Comparison of ENCODE assay signal across 17 cellular contexts in the genomic region with DNA sequence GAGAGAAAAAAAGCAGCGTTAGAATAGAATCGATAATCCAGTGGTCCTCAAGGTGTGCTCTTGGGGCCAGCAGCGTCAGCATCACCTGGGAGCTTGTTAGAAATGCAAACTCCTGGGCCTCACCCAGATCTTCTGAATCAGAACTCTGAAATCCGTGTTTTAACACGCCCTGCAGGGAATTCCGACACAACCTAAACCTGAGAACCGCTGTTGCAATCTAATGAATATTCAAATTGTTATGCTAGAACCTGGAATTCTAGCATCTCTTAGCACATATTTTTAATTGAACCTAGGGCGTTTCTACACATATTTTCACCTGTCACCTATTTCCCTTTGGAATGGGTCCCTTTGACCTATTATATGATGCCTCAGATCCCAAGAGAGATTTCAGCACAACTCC.
DNase-seq lines count a peak whose midpoint lies in the region; ATAC-seq, FAIRE-seq and TF ChIP-seq lines count a peak whose summit lies in the region.
"Had no signal": no experiment of that assay in that cellular context is flagged by ENCODE, and none has a peak within 500 bp of the region (broad histone marks: within the 10 kb centered on the region; RNA-seq: fewer than 3 reads in every experiment).

No MANE protein-coding gene starts in this region.

- DNase-seq in adrenal gland (no peak), endothelial cell of umbilical vein (ENCODE audit: low read depth, low spot score) (no peak), tibial artery (no peak), DMS79 treated with DMSO at 0.1 percent for 48 hours (lab: John Stamatoyannopoulos, UW) (no peak), NCI-H2107 (lab: John Stamatoyannopoulos, UW) (no peak)
- DNase-seq in activated CD8-positive, alpha-beta T cell treated with anti-CD3 and anti-CD28 coated beads, Interleukin-2, amount 10 ng/mL, durations not matched to agents 7 days and 5 days: no peak
- DNase-seq: activated CD4-positive, CD25-positive, alpha-beta regulatory T cell; activated CD8-positive, alpha-beta memory T cell treated with anti-CD3 and anti-CD28 coated beads, Interleukin-2, amount 10 ng/mL, durations not matched to agents 7 days and 5 days; activated gamma-delta T cell treated with Interleukin-2 at 50 U/mL for 16 hours; effector CD4-positive, alpha-beta T cell; foreskin fibroblast; NCI-H187; NCI-H524 treated with DMSO at 0.1 percent for 48 hours had no signal

- no peaks in the 10 kb centered on the region for H3K36me3 ChIP-seq in adrenal gland (replicated peaks in 1 of 2)
- H3K36me3 ChIP-seq in endothelial cell of umbilical vein (ENCODE audit: control insufficient read depth in 2 of 2, extremely low read depth in 1 of 2, insufficient read depth in 2 of 2, low read length in 2 of 2): no peaks in the 10 kb centered on the region
- H3K36me3 ChIP-seq in muscle layer of duodenum (ENCODE audit: control insufficient read depth in 1 of 2, insufficient read depth in 2 of 2, low read length in 2 of 2): no peaks in the 10 kb centered on the region
- H3K36me3 ChIP-seq in tibial artery: no peaks in the 10 kb centered on the region

- H3K4me1 ChIP-seq in adrenal gland (replicated peaks in 1 of 2) (peaks cover 13 to 34% of the 10 kb centered on the region in 2 donors), endothelial cell of umbilical vein (ENCODE audit: control insufficient read depth, extremely low read depth, insufficient read depth, low read length) (peaks cover 42% of the 10 kb centered on the region), muscle layer of duodenum (ENCODE audit: control insufficient read depth in 1 of 2, insufficient read depth in 2 of 2, low read length in 2 of 2) (peaks cover 0 to 18% of the 10 kb centered on the region in 2 donors), tibial artery (peaks cover 0 to 48% (median 29%) of the 10 kb centered on the region in 4 donors)
- H3K4me1 ChIP-seq: body of pancreas had no signal

- no peaks in the 10 kb centered on the region for H3K9me1 ChIP-seq in endothelial cell of umbilical vein (replicated peaks; ENCODE audit: control insufficient read depth, extremely low read depth, insufficient read depth, low read length)

- no peaks in the 10 kb centered on the region for H3K27me3 ChIP-seq in adrenal gland
- H3K27me3 ChIP-seq in endothelial cell of umbilical vein (ENCODE audit: control insufficient read depth in 2 of 2, insufficient read depth in 2 of 2, low read length in 2 of 2): no peaks in the 10 kb centered on the region
- no peaks in the 10 kb centered on the region for H3K27me3 ChIP-seq in muscle layer of duodenum (ENCODE audit: low read depth, low read length)
- H3K27me3 ChIP-seq in tibial artery: no peaks in the 10 kb centered on the region
- H3K27me3 ChIP-seq: body of pancreas had no signal

- dilution Hi-C loops in endothelial cell of umbilical vein (cut with MboI; ENCODE audit: extremely low pct_ligation_motif_present, low sequenced_read_pairs): no loop called here

- no peaks in the 10 kb centered on the region for H3K9me3 Mint-ChIP-seq in activated CD8-positive, alpha-beta T cell treated with anti-CD3 and anti-CD28 coated beads, Interleukin-2, amount 10 ng/mL, durations not matched to agents 7 days and 5 days (ENCODE audit: insufficient read depth)

- H3K27ac ChIP-seq in adrenal gland (peak overlapping the region in 3 of 5 donors; percentile 61 to 90 (median 84)), endothelial cell of umbilical vein (ENCODE audit: insufficient read depth, low read depth, low read length) (no peak overlapping the region), muscle layer of duodenum (ENCODE audit: low read length) (peak overlapping the region; percentile 91), tibial artery (peak overlapping the region; percentile 75 to 81)

- H3K4me3 Mint-ChIP-seq in activated CD8-positive, alpha-beta T cell treated with anti-CD3 and anti-CD28 coated beads, Interleukin-2, amount 10 ng/mL, durations not matched to agents 7 days and 5 days: no peak overlapping the region
- H3K4me3 Mint-ChIP-seq: activated CD8-positive, alpha-beta memory T cell treated with anti-CD3 and anti-CD28 coated beads, Interleukin-2, amount 10 ng/mL, durations not matched to agents 7 days and 5 days had no signal

- no peaks in the 10 kb centered on the region for H3K27me3 Mint-ChIP-seq in activated CD8-positive, alpha-beta T cell treated with anti-CD3 and anti-CD28 coated beads, Interleukin-2, amount 10 ng/mL, durations not matched to agents 7 days and 5 days (ENCODE audit: low read depth)

- H3K36me3 Mint-ChIP-seq in activated CD8-positive, alpha-beta T cell treated with anti-CD3 and anti-CD28 coated beads, Interleukin-2, amount 10 ng/mL, durations not matched to agents 7 days and 5 days (ENCODE audit: low read depth): no peaks in the 10 kb centered on the region
- H3K36me3 Mint-ChIP-seq: activated CD8-positive, alpha-beta memory T cell treated with anti-CD3 and anti-CD28 coated beads, Interleukin-2, amount 10 ng/mL, durations not matched to agents 7 days and 5 days had no signal

- no peak overlapping the region for H3K4me2 ChIP-seq in endothelial cell of umbilical vein (ENCODE audit: insufficient read depth, low read length)

- intact Hi-C loops in adrenal gland (cut with DNase I): loop anchor here in 1 of 2 donors (10.0 kb wide), 1 partner anchor 203 kb away; the partner anchor contains the start of gene ETS2
- intact Hi-C loops in endothelial cell of umbilical vein (cut with micrococcal nuclease): no loop called here
- intact Hi-C loops in tibial artery (cut with DNase I; ENCODE audit: low total_unique reads): no loop called here

- peaks cover 27% of the 10 kb centered on the region for H3K4me1 Mint-ChIP-seq in activated CD8-positive, alpha-beta T cell treated with anti-CD3 and anti-CD28 coated beads, Interleukin-2, amount 10 ng/mL, durations not matched to agents 7 days and 5 days (ENCODE audit: low read depth)

- ATAC-seq in activated CD8-positive, alpha-beta T cell treated with anti-CD3 and anti-CD28 coated beads, Interleukin-2, amount 10 ng/mL, durations not matched to agents 7 days and 5 days: no peak
- ATAC-seq: activated CD8-positive, alpha-beta memory T cell treated with anti-CD3 and anti-CD28 coated beads, Interleukin-2, amount 10 ng/mL, durations not matched to agents 7 days and 5 days had no signal

- FAIRE-seq in endothelial cell of umbilical vein (lab: Jason Lieb, UNC): peak; percentile 42
- FAIRE-seq: GM18507, urothelium cell line had no signal

- H3K79me2 ChIP-seq in endothelial cell of umbilical vein (ENCODE audit: control insufficient read depth, insufficient read depth, low read length): no peaks in the 10 kb centered on the region

- H3K4me3 ChIP-seq in adrenal gland (no peak overlapping the region), endothelial cell of umbilical vein (replicated peaks in 1 of 3; ENCODE audit: insufficient read depth in 1 of 3, low read depth in 1 of 3, low read length in 3 of 3) (no peak overlapping the region), muscle layer of duodenum (ENCODE audit: low read depth in 1 of 2, low read length in 2 of 2) (no peak overlapping the region), tibial artery (no peak overlapping the region)
- H3K4me3 ChIP-seq: body of pancreas had no signal

- 57 to 69% (median 63%) methylated on average over 8 of the region's 8 CpGs for WGBS in adrenal gland, 4 donors

- no TSS peak for BruUV-seq in endothelial cell of umbilical vein (replicated peaks; lab: Mats Ljungman, UMichigan)

- H3K9me3 ChIP-seq in adrenal gland (replicated peaks in 1 of 3): no peaks in the 10 kb centered on the region
- no peaks in the 10 kb centered on the region for H3K9me3 ChIP-seq in endothelial cell of umbilical vein (replicated peaks; ENCODE audit: control insufficient read depth, insufficient read depth, low read length)
- no peaks in the 10 kb centered on the region for H3K9me3 ChIP-seq in muscle layer of duodenum (ENCODE audit: control insufficient read depth in 1 of 2, low read length in 2 of 2)
- H3K9me3 ChIP-seq in tibial artery: peaks cover 0 to 16% (median 0%) of the 10 kb centered on the region in 3 donors
- H3K9me3 ChIP-seq: body of pancreas had no signal

- no peak overlapping the region for H2AFZ ChIP-seq in endothelial cell of umbilical vein (ENCODE audit: low read depth, low read length)

- H3K9ac ChIP-seq in endothelial cell of umbilical vein (replicated peaks; ENCODE audit: extremely low read depth, insufficient read depth, low read length): no peak overlapping the region

- CTCF ChIA-PET in endothelial cell of umbilical vein (lab: Charles Lee): interaction anchor here (0.6 kb wide), 2 partner anchors 12 to 17 kb away, joined by 3 read pairs; no protein-coding TSS in a partner anchor
- CTCF ChIA-PET in activated CD8-positive, alpha-beta T cell treated with anti-CD3 and anti-CD28 coated beads, Interleukin-2, amount 10 ng/mL, durations not matched to agents 7 days and 5 days (lab: Charles Lee): no interaction called here

- TF ChIP-seq CTCF in adrenal gland (IDR thresholded peaks at IDR 0.05) (no peak), endothelial cell of umbilical vein (IDR thresholded peaks at IDR 0.05; ENCODE audit: extremely low read depth in 1 of 2, insufficient read depth in 1 of 2, low read depth in 1 of 2, low read length in 2 of 2) (no peak), tibial artery (IDR thresholded peaks at IDR 0.05) (no peak)

- TF ChIP-seq POLR2A in adrenal gland (IDR thresholded peaks at IDR 0.05): no peak
- no peak for TF ChIP-seq POLR2A in endothelial cell of umbilical vein (IDR thresholded peaks at IDR 0.05; ENCODE audit: low read depth, low read length)

- POLR2A ChIA-PET in endothelial cell of umbilical vein (lab: Charles Lee): no interaction called here
- POLR2A ChIA-PET in activated CD8-positive, alpha-beta T cell treated with anti-CD3 and anti-CD28 coated beads, Interleukin-2, amount 10 ng/mL, durations not matched to agents 7 days and 5 days (lab: Charles Lee): no interaction called here

- no peak overlapping the region for H3K27ac Mint-ChIP-seq in activated CD8-positive, alpha-beta T cell treated with anti-CD3 and anti-CD28 coated beads, Interleukin-2, amount 10 ng/mL, durations not matched to agents 7 days and 5 days
- H3K27ac Mint-ChIP-seq: activated CD8-positive, alpha-beta memory T cell treated with anti-CD3 and anti-CD28 coated beads, Interleukin-2, amount 10 ng/mL, durations not matched to agents 7 days and 5 days had no signal

- H4K20me1 ChIP-seq in endothelial cell of umbilical vein (replicated peaks; ENCODE audit: control insufficient read depth, extremely low read depth, insufficient read depth, low read length): no peaks in the 10 kb centered on the region

TF ChIP-seq in endothelial cell of umbilical vein, 7 proteins besides CTCF, POLR2A, EP300 and RAD21:
- no peak for TF ChIP-seq FOS (IDR thresholded peaks at IDR 0.05; ENCODE audit: borderline replicate concordance, insufficient read depth, low read length)
- TF ChIP-seq GATA2 (IDR thresholded peaks at IDR 0.05; ENCODE audit: insufficient read depth, insufficient read length, low read depth, low read length): no peak
